44 cellular contexts compared by ENCODE assay signal in the genomic region with DNA sequence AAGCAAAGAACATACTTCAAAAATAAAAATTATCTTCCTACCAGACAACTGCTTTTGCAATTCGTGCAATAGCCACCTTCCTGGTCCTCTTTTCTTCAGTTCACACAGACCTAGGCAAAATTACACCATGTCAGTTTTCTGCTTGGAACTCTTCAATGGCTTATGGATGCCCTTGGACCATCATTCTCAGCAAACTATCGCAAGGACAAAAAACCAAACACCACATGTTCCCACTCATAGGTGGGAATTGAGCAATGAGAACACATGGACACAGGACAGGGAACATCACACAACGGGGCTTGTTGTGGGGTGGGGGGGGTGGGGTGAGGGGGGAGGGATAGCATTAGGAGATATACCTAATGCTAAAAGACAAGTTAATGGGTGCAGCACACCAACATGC. TPM values are rescaled to one million over a fixed set of nuclear protein-coding genes. Genes with fewer than 3 reads are reported as not detected.
"Had no signal": no experiment of that assay in that cellular context is flagged by ENCODE, and none has a peak within 500 bp of the region (broad histone marks: within the 10 kb centered on the region; RNA-seq: fewer than 3 reads in every experiment).

No MANE protein-coding gene starts in this region.

- H3K27ac Mint-ChIP-seq: activated naive CD4-positive, alpha-beta T cell treated with anti-CD3 and anti-CD28 coated beads for 36 hours; activated naive CD4-positive, alpha-beta T cell treated with anti-CD3 and anti-CD28 coated beads, Interleukin-2, amount 10 ng/mL, durations not matched to agents 7 days and 5 days; activated naive CD4-positive, alpha-beta T cell treated with anti-CD3 and anti-CD28 coated beads, Interleukin-2, amount 50 U/mL, for 24 hours; activated naive CD4-positive, alpha-beta T cell treated with anti-CD3 and anti-CD28 coated beads, Interleukin-2, amount 50 U/mL, for 72 hours; activated naive CD8-positive, alpha-beta T cell; activated naive CD8-positive, alpha-beta T cell treated with anti-CD3 and anti-CD28 coated beads for 36 hours; activated naive CD8-positive, alpha-beta T cell treated with anti-CD3 and anti-CD28 coated beads, Interleukin-2, amount 10 ng/mL, durations not matched to agents 7 days and 5 days; activated naive CD8-positive, alpha-beta T cell treated with anti-CD3 and anti-CD28 coated beads, Interleukin-2, amount 50 U/mL, for 24 hours; activated T-cell treated with anti-CD3 and anti-CD28 coated beads, Interleukin-2, amount 50 U/mL, for 24 hours; activated T-cell treated with anti-CD3 and anti-CD28 coated beads, Interleukin-2, amount 50 U/mL, for 72 hours; activated T-helper 1 cell treated with anti-CD3 and anti-CD28 coated beads, Interleukin-12 subunit alpha, Interleukin-12 subunit beta, Interleukin-2, Interleukin-4 antibody, amounts not matched to agents 30 ng/mL and 10 ng/mL and 1 ng/mL, durations not matched to agents 14 hours and 24 hours and 36 hours; activated T-helper 17 cell treated with anti-CD3 and anti-CD28 coated beads, Interleukin-2, amount 50 U/mL, for 72 hours; activated T-helper 2 cell treated with anti-CD3 and anti-CD28 coated beads, Interferon-gamma antibody, Interleukin-2, Interleukin-4, amounts not matched to agents 10 μg/mL and 5 μg/mL and 100 μg/mL, durations not matched to agents 14 hours and 24 hours and 36 hours; brain had no signal

- H3K27me3 Mint-ChIP-seq: activated naive CD4-positive, alpha-beta T cell treated with anti-CD3 and anti-CD28 coated beads, Interleukin-2, amount 10 ng/mL, durations not matched to agents 7 days and 5 days; activated naive CD8-positive, alpha-beta T cell treated with anti-CD3 and anti-CD28 coated beads for 36 hours; brain; central memory CD8-positive, alpha-beta T cell had no signal

- ATAC-seq: activated naive CD4-positive, alpha-beta T cell treated with anti-CD3 and anti-CD28 coated beads, Interleukin-2, amount 50 U/mL, for 72 hours; activated naive CD8-positive, alpha-beta T cell treated with anti-CD3 and anti-CD28 coated beads, Interleukin-2, amount 50 U/mL, for 24 hours; activated T-cell treated with anti-CD3 and anti-CD28 coated beads, Interleukin-2, amount 50 U/mL, for 4 hours; activated T-cell treated with anti-CD3 and anti-CD28 coated beads, Interleukin-2, amount 50 U/mL, for 72 hours; activated T-helper 17 cell treated with anti-CD3 and anti-CD28 coated beads, Interleukin-2, amount 50 U/mL, for 72 hours; body of pancreas had no signal

- H3K36me3 ChIP-seq: adrenal gland, ascending aorta, brain microvascular endothelial cell, breast epithelium, cardiac muscle cell had no signal

- H3K27me3 ChIP-seq: adrenal gland, ascending aorta, body of pancreas, brain microvascular endothelial cell, breast epithelium, cardiac muscle cell had no signal

- H3K27ac ChIP-seq: adrenal gland, ascending aorta, body of pancreas, brain microvascular endothelial cell, breast epithelium, cardiac muscle cell had no signal

- H3K4me1 ChIP-seq: adrenal gland, ascending aorta, body of pancreas, breast epithelium had no signal

- H3K4me1 Mint-ChIP-seq: activated naive CD4-positive, alpha-beta T cell treated with anti-CD3 and anti-CD28 coated beads, Interleukin-2, amount 10 ng/mL, durations not matched to agents 7 days and 5 days; activated naive CD4-positive, alpha-beta T cell treated with anti-CD3 and anti-CD28 coated beads, Interleukin-2, amount 50 U/mL, for 24 hours; activated naive CD8-positive, alpha-beta T cell treated with anti-CD3 and anti-CD28 coated beads for 36 hours; activated naive CD8-positive, alpha-beta T cell treated with anti-CD3 and anti-CD28 coated beads, Interleukin-2, amount 10 ng/mL, durations not matched to agents 7 days and 5 days; activated naive CD8-positive, alpha-beta T cell treated with anti-CD3 and anti-CD28 coated beads, Interleukin-2, amount 50 U/mL, for 24 hours; activated T-helper 17 cell treated with anti-CD3 and anti-CD28 coated beads, Interleukin-2, amount 50 U/mL, for 72 hours; brain; central memory CD8-positive, alpha-beta T cell had no signal

- FAIRE-seq: astrocyte, bronchial epithelial cell had no signal

- H3K36me3 Mint-ChIP-seq: activated naive CD4-positive, alpha-beta T cell treated with anti-CD3 and anti-CD28 coated beads, Interleukin-2, amount 10 ng/mL, durations not matched to agents 7 days and 5 days; activated naive CD4-positive, alpha-beta T cell treated with anti-CD3 and anti-CD28 coated beads, Interleukin-2, amount 50 U/mL, for 24 hours; activated naive CD4-positive, alpha-beta T cell treated with anti-CD3 and anti-CD28 coated beads, Interleukin-2, amount 50 U/mL, for 72 hours; activated naive CD8-positive, alpha-beta T cell; activated naive CD8-positive, alpha-beta T cell treated with anti-CD3 and anti-CD28 coated beads for 36 hours; activated naive CD8-positive, alpha-beta T cell treated with anti-CD3 and anti-CD28 coated beads, Interleukin-2, amount 10 ng/mL, durations not matched to agents 7 days and 5 days; brain had no signal

- DNase-seq: activated effector memory CD4-positive, alpha-beta T cell treated with anti-CD3 and anti-CD28 coated beads, Interleukin-2, amount 50 U/mL, for 16 hours; activated effector memory CD4-positive, alpha-beta T cell treated with Interleukin-2 at 50 U/mL for 16 hours; activated gamma-delta T cell; activated gamma-delta T cell treated with Interleukin-2 at 50 U/mL for 16 hours; activated naive CD4-positive, alpha-beta T cell; activated naive CD4-positive, alpha-beta T cell treated with anti-CD3 and anti-CD28 coated beads for 36 hours; activated naive CD4-positive, alpha-beta T cell treated with anti-CD3 and anti-CD28 coated beads, Interleukin-2, amount 10 ng/mL, durations not matched to agents 7 days and 5 days; activated naive CD4-positive, alpha-beta T cell treated with anti-CD3 and anti-CD28 coated beads, Interleukin-2, amount 50 U/mL, for 16 hours; activated naive CD4-positive, alpha-beta T cell treated with Interleukin-2 at 50 U/mL for 16 hours; activated naive CD8-positive, alpha-beta T cell treated with anti-CD3 and anti-CD28 coated beads for 36 hours; activated naive CD8-positive, alpha-beta T cell treated with anti-CD3 and anti-CD28 coated beads, Interleukin-2, amount 10 ng/mL, durations not matched to agents 7 days and 5 days; activated naive CD8-positive, alpha-beta T cell treated with anti-CD3 and anti-CD28 coated beads, Interleukin-2, amount 50 U/mL, for 24 hours; activated T-cell treated with anti-CD3 and anti-CD28 coated beads, Interleukin-2, amount 50 U/mL, for 1 hour; activated T-cell treated with anti-CD3 and anti-CD28 coated beads, Interleukin-2, amount 50 U/mL, for 24 hours; activated T-cell treated with anti-CD3 and anti-CD28 coated beads, Interleukin-2, amount 50 U/mL, for 4 hours; activated T-cell treated with anti-CD3 and anti-CD28 coated beads, Interleukin-2, amount 50 U/mL, for 48 hours; activated T-cell treated with anti-CD3 and anti-CD28 coated beads, Interleukin-2, amount 50 U/mL, for 72 hours; adrenal gland; amniotic stem cell; amygdala; anterior cingulate cortex; aorta; body of pancreas; brain microvascular endothelial cell; caudate nucleus; central memory CD4-positive, alpha-beta T cell; cerebellar nuclear complex had no signal

- H3K9me3 ChIP-seq: adrenal gland, ascending aorta, body of pancreas, breast epithelium had no signal

- H3K4me3 Mint-ChIP-seq: activated naive CD4-positive, alpha-beta T cell treated with anti-CD3 and anti-CD28 coated beads for 36 hours; activated naive CD4-positive, alpha-beta T cell treated with anti-CD3 and anti-CD28 coated beads, Interleukin-2, amount 10 ng/mL, durations not matched to agents 7 days and 5 days; activated naive CD4-positive, alpha-beta T cell treated with anti-CD3 and anti-CD28 coated beads, Interleukin-2, amount 50 U/mL, for 24 hours; activated naive CD8-positive, alpha-beta T cell; activated naive CD8-positive, alpha-beta T cell treated with anti-CD3 and anti-CD28 coated beads for 36 hours; activated naive CD8-positive, alpha-beta T cell treated with anti-CD3 and anti-CD28 coated beads, Interleukin-2, amount 10 ng/mL, durations not matched to agents 7 days and 5 days; activated naive CD8-positive, alpha-beta T cell treated with anti-CD3 and anti-CD28 coated beads, Interleukin-2, amount 50 U/mL, for 24 hours; activated T-cell treated with anti-CD3 and anti-CD28 coated beads, Interleukin-2, amount 50 U/mL, for 24 hours; activated T-cell treated with anti-CD3 and anti-CD28 coated beads, Interleukin-2, amount 50 U/mL, for 4 hours; activated T-cell treated with anti-CD3 and anti-CD28 coated beads, Interleukin-2, amount 50 U/mL, for 72 hours; activated T-helper 1 cell treated with anti-CD3 and anti-CD28 coated beads, Interleukin-12 subunit alpha, Interleukin-12 subunit beta, Interleukin-2, Interleukin-4 antibody, amounts not matched to agents 30 ng/mL and 10 ng/mL and 1 ng/mL, durations not matched to agents 14 hours and 24 hours and 36 hours; activated T-helper 17 cell treated with anti-CD3 and anti-CD28 coated beads, Interleukin-2, amount 50 U/mL, for 72 hours; brain; central memory CD8-positive, alpha-beta T cell had no signal

- H3K4me3 ChIP-seq: adrenal gland, ascending aorta, body of pancreas, breast epithelium, cardiac muscle cell had no signal

- H3K9me3 Mint-ChIP-seq: activated naive CD4-positive, alpha-beta T cell treated with anti-CD3 and anti-CD28 coated beads for 36 hours; activated naive CD4-positive, alpha-beta T cell treated with anti-CD3 and anti-CD28 coated beads, Interleukin-2, amount 10 ng/mL, durations not matched to agents 7 days and 5 days; activated naive CD4-positive, alpha-beta T cell treated with anti-CD3 and anti-CD28 coated beads, Interleukin-2, amount 50 U/mL, for 24 hours; activated naive CD4-positive, alpha-beta T cell treated with anti-CD3 and anti-CD28 coated beads, Interleukin-2, amount 50 U/mL, for 72 hours; activated naive CD8-positive, alpha-beta T cell treated with anti-CD3 and anti-CD28 coated beads for 36 hours; activated naive CD8-positive, alpha-beta T cell treated with anti-CD3 and anti-CD28 coated beads, Interleukin-2, amount 10 ng/mL, durations not matched to agents 7 days and 5 days; activated naive CD8-positive, alpha-beta T cell treated with anti-CD3 and anti-CD28 coated beads, Interleukin-2, amount 50 U/mL, for 24 hours; activated T-cell treated with anti-CD3 and anti-CD28 coated beads, Interleukin-2, amount 50 U/mL, for 24 hours; activated T-cell treated with anti-CD3 and anti-CD28 coated beads, Interleukin-2, amount 50 U/mL, for 4 hours; activated T-cell treated with anti-CD3 and anti-CD28 coated beads, Interleukin-2, amount 50 U/mL, for 72 hours; activated T-helper 1 cell treated with anti-CD3 and anti-CD28 coated beads, Interleukin-12 subunit alpha, Interleukin-12 subunit beta, Interleukin-2, Interleukin-4 antibody, amounts not matched to agents 30 ng/mL and 10 ng/mL and 1 ng/mL, durations not matched to agents 14 hours and 24 hours and 36 hours; activated T-helper 17 cell treated with anti-CD3 and anti-CD28 coated beads, Interleukin-2, amount 50 U/mL, for 72 hours; activated T-helper 2 cell treated with anti-CD3 and anti-CD28 coated beads, Interferon-gamma antibody, Interleukin-2, Interleukin-4, amounts not matched to agents 10 μg/mL and 5 μg/mL and 100 μg/mL, durations not matched to agents 14 hours and 24 hours and 36 hours; brain; central memory CD8-positive, alpha-beta T cell had no signal

RNA-seq across cellular contexts. Expression of gene PLSCR5, which starts 29.2 kb away (rescaled TPM):
- total RNA-seq: activated naive CD4-positive, alpha-beta T cell treated with anti-CD3 and anti-CD28 coated beads for 36 hours; activated naive CD4-positive, alpha-beta T cell treated with anti-CD3 and anti-CD28 coated beads, Interleukin-2, amount 50 U/mL, for 72 hours; activated naive CD8-positive, alpha-beta T cell treated with anti-CD3 and anti-CD28 coated beads for 36 hours; activated naive CD8-positive, alpha-beta T cell treated with anti-CD3 and anti-CD28 coated beads, Interleukin-2, amount 10 ng/mL, durations not matched to agents 7 days and 5 days; activated T-cell treated with anti-CD3 and anti-CD28 coated beads, Interleukin-2, amount 50 U/mL, for 4 hours; activated T-cell treated with anti-CD3 and anti-CD28 coated beads, Interleukin-2, amount 50 U/mL, for 72 hours; activated T-helper 1 cell treated with anti-CD3 and anti-CD28 coated beads, Interleukin-12 subunit alpha, Interleukin-12 subunit beta, Interleukin-2, Interleukin-4 antibody, amounts not matched to agents 30 ng/mL and 10 ng/mL and 1 ng/mL, durations not matched to agents 14 hours and 24 hours and 36 hours; activated T-helper 17 cell treated with anti-CD3 and anti-CD28 coated beads, Interleukin-2, amount 50 U/mL, for 72 hours; activated T-helper 2 cell treated with anti-CD3 and anti-CD28 coated beads, Interferon-gamma antibody, Interleukin-2, Interleukin-4, amounts not matched to agents 10 μg/mL and 5 μg/mL and 100 μg/mL, durations not matched to agents 14 hours and 24 hours and 36 hours; adrenal gland; aorta; ascending aorta; astrocyte; body of pancreas; breast epithelium; bronchial epithelial cell; cardiac septum; cerebellum; chondrocyte had no signal
- polyA plus RNA-seq: adipose tissue, adrenal gland, aorta had no signal
